In the genomic region with DNA sequence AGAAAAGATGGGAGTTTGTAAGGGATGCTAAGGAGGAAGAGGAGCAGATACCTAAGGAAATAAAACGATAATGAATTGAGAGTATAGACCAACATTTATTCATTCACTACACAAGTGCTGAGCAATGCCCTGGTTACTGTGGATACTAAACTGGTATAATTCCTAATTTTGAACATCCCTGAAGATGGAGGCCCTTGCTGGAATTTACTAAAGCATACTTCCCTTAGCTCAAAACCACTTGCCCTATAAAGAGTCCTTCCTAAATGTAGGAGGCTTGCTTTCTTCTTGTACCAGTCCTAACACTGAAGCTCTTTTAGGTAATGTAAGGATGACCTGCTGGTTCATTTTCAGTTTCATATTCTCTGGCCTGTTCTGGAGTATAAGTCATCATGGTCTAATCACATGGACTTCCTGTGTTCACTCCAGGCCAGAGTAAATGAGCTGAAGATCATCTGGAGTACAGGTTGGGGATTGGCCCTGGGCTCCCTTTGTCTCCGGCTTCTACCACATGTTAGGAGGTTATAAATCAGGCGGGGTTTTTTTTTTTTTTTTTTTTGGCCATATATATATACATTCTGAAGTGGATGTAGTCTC, we compare ENCODE assay signal across 10 cellular contexts. TPM values are rescaled to one million over a fixed set of nuclear protein-coding genes. Genes with fewer than 3 reads are reported as not detected.
DNase-seq lines count a peak whose midpoint lies in the region; ATAC-seq and TF ChIP-seq lines count a peak whose summit lies in the region.
"Had no signal": no experiment of that assay in that cellular context is flagged by ENCODE, and none has a peak within 500 bp of the region (broad histone marks: within the 10 kb centered on the region; RNA-seq: fewer than 3 reads in every experiment).

No MANE protein-coding gene starts in this region.

- H3K9me3 Mint-ChIP-seq in activated T-helper 17 cell treated with anti-CD3 and anti-CD28 coated beads, Interleukin-2, amount 50 U/mL, for 72 hours, result no peaks in the 10 kb centered on the region

- H3K4me3 Mint-ChIP-seq in activated T-helper 17 cell treated with anti-CD3 and anti-CD28 coated beads, Interleukin-2, amount 50 U/mL, for 72 hours, result no peak overlapping the region

- H3K36me3 ChIP-seq in heart right ventricle (no peaks in the 10 kb centered on the region), subcutaneous abdominal adipose tissue (ENCODE audit: control insufficient read depth in 5 of 5, insufficient read depth in 5 of 5, low read length in 5 of 5) (no peaks in the 10 kb centered on the region)
- H3K36me3 ChIP-seq: right atrium auricular region had no signal

- no peaks in the 10 kb centered on the region for H3K36me3 Mint-ChIP-seq in activated T-helper 17 cell treated with anti-CD3 and anti-CD28 coated beads, Interleukin-2, amount 50 U/mL, for 72 hours (ENCODE audit: low read depth)

- WGBS in heart right ventricle, 2 donors, result 74 to 78% methylated on average over 3 of the region's 3 CpGs

- H3K27me3 ChIP-seq in heart right ventricle (peaks cover 0 to 8% (median 0%) of the 10 kb centered on the region in 7 donors), subcutaneous abdominal adipose tissue (ENCODE audit: control insufficient read depth in 5 of 5, insufficient read depth in 4 of 5, low read length in 5 of 5) (no peaks in the 10 kb centered on the region)
- H3K27me3 ChIP-seq: right atrium auricular region had no signal

- ATAC-seq in heart right ventricle, result peak in 6 of 8 donors; percentile 45 to 88 (median 84)
- ATAC-seq in Right ventricle myocardium superior (ENCODE audit: poor library complexity), result no peak
- peak; percentile 73 for ATAC-seq in HG02852 (IDR thresholded peaks at IDR 0.05; ENCODE audit: unreplicated experiment)
- ATAC-seq in activated T-helper 17 cell treated with anti-CD3 and anti-CD28 coated beads, Interleukin-2, amount 50 U/mL, for 72 hours (replicated peaks), result peak; percentile 42

- peaks cover 0 to 22% (median 16%) of the 10 kb centered on the region in 9 donors for H3K4me1 ChIP-seq in heart right ventricle
- H3K4me1 ChIP-seq in subcutaneous abdominal adipose tissue (ENCODE audit: control insufficient read depth in 5 of 5, insufficient read depth in 5 of 5, low read length in 5 of 5), result peaks cover 0 to 29% (median 11%) of the 10 kb centered on the region in 5 donors

- H3K9ac ChIP-seq in subcutaneous abdominal adipose tissue (ENCODE audit: low read length in 5 of 5), result no peak overlapping the region

- H3K27me3 Mint-ChIP-seq in activated T-helper 17 cell treated with anti-CD3 and anti-CD28 coated beads, Interleukin-2, amount 50 U/mL, for 72 hours, result peaks cover 6% of the 10 kb centered on the region

- no peak overlapping the region for H3K27ac Mint-ChIP-seq in activated T-helper 17 cell treated with anti-CD3 and anti-CD28 coated beads, Interleukin-2, amount 50 U/mL, for 72 hours

- H3K9me3 ChIP-seq in heart right ventricle (no peaks in the 10 kb centered on the region), subcutaneous abdominal adipose tissue (ENCODE audit: control insufficient read depth in 5 of 5, low read length in 5 of 5) (no peaks in the 10 kb centered on the region)
- H3K9me3 ChIP-seq: right atrium auricular region had no signal

- DNase-seq in heart right ventricle, result no peak
- no peak for DNase-seq in Right ventricle myocardium superior
- no peak for DNase-seq in inferior parietal cortex (ENCODE audit: extremely low spot score)
- no peak for DNase-seq in NCI-H1930 (lab: John Stamatoyannopoulos, UW)
- no peak for DNase-seq in SKM-1 treated with dmso at 0.1 percent for 144 hours (lab: John Stamatoyannopoulos, UW; ENCODE audit: unreplicated experiment)
- DNase-seq: NCI-H1105 treated with DMSO at 0.1 percent for 48 hours had no signal

- intact Hi-C loops in heart right ventricle (cut with DNase I) (loop anchor here in 1 of 10 donors (2.0 to 5.0 kb wide), 2 partner anchors 27 to 39 kb away; partner anchors contain the start of gene MTMR10), Right ventricle myocardium superior (cut with DNase I) (no loop called here)

- H3K27ac ChIP-seq in heart right ventricle (peak overlapping the region in 1 of 10 donors; percentile 39), subcutaneous abdominal adipose tissue (ENCODE audit: low read depth, low read length) (peak overlapping the region; percentile 65)

- H3K4me1 Mint-ChIP-seq in activated T-helper 17 cell treated with anti-CD3 and anti-CD28 coated beads, Interleukin-2, amount 50 U/mL, for 72 hours, result no peaks in the 10 kb centered on the region

- H3K4me3 ChIP-seq in heart right ventricle (no peak overlapping the region), subcutaneous abdominal adipose tissue (ENCODE audit: low read depth in 1 of 5, low read length in 5 of 5) (no peak overlapping the region)
- H3K4me3 ChIP-seq: right atrium auricular region had no signal

- no peak for TF ChIP-seq CTCF in heart right ventricle (IDR thresholded peaks at IDR 0.05)

RNA-seq across cellular contexts. Expression of gene MTMR10, which starts 40.1 kb away (rescaled TPM):
- 10 to 100 TPM; 17.3 to 50.1 (median 30.2) TPM for total RNA-seq in heart right ventricle
- 10 to 100 TPM in 1 of 2 donors, 1 to 10 TPM in 1; 9.4 to 13.9 TPM for polyA plus RNA-seq in heart right ventricle
- 30.0 TPM for total RNA-seq in Right ventricle myocardium superior
- total RNA-seq in activated T-helper 17 cell treated with anti-CD3 and anti-CD28 coated beads, Interleukin-2, amount 50 U/mL, for 72 hours, result 10 to 100 TPM in 1 of 2 donors, 1 to 10 TPM in 1; 9.9 to 10.6 TPM
